In genomic region chr3:152554980-152555379, GRCh38 we compare ENCODE assay signal across 22 cellular contexts.
A peak's percentile ranks its signal among the peaks of the same experiment; 100 is the strongest.
DNase-seq lines count a peak whose midpoint lies in the region; ATAC-seq and TF ChIP-seq lines count a peak whose summit lies in the region.
"Had no signal": no experiment of that assay in that cellular context is flagged by ENCODE, and none has a peak within 500 bp of the region (broad histone marks: within the 10 kb centered on the region; RNA-seq: fewer than 3 reads in every experiment).

No MANE protein-coding gene starts in this region.

- intact Hi-C loops in esophagus muscularis mucosa (cut with DNase I), result no loop called here
- intact Hi-C loops in right cardiac atrium (cut with DNase I), result no loop called here
- intact Hi-C loops in thyroid gland (cut with DNase I), result no loop called here

- ATAC-seq in right cardiac atrium (peak; percentile 42 to 54), GM18511 (IDR thresholded peaks at IDR 0.05; ENCODE audit: unreplicated experiment) (no peak)
- ATAC-seq: activated CD8-positive, alpha-beta T cell treated with anti-CD3 and anti-CD28 coated beads, Interleukin-2, amount 10 ng/mL, durations not matched to agents 7 days and 5 days; activated T-cell treated with anti-CD3 and anti-CD28 coated beads, Interleukin-2, amount 50 U/mL, for 72 hours; right lobe of liver had no signal

- peak; percentile 7 for DNase-seq in NCI-H1105 treated with DMSO at 0.1 percent for 48 hours (lab: John Stamatoyannopoulos, UW)
- DNase-seq in NCI-H1105 (lab: John Stamatoyannopoulos, UW), result no peak
- no peak for DNase-seq in esophagus muscularis mucosa (ENCODE audit: extremely low spot score)
- peak in 1 of 3 donors; percentile 31 for DNase-seq in right cardiac atrium
- no peak for DNase-seq in thyroid gland
- DNase-seq in NCI-H748 treated with DMSO at 0.1 percent for 48 hours (lab: John Stamatoyannopoulos, UW), result no peak
- DNase-seq in GDM1 (lab: John Stamatoyannopoulos, UW), result no peak
- DNase-seq: activated CD8-positive, alpha-beta T cell treated with anti-CD3 and anti-CD28 coated beads, Interleukin-2, amount 10 ng/mL, durations not matched to agents 7 days and 5 days; activated naive CD8-positive, alpha-beta T cell treated with anti-CD3 and anti-CD28 coated beads, Interleukin-2, amount 10 ng/mL, durations not matched to agents 7 days and 5 days; activated T-cell treated with anti-CD3 and anti-CD28 coated beads, Interleukin-2, amount 50 U/mL, for 72 hours; CD4-positive, alpha-beta T cell; DMS79 treated with DMSO at 0.1 percent for 48 hours; KBM-7; NCI-H1417 treated with DMSO at 0.1 percent for 48 hours; NCI-H2227 treated with DMSO at 0.1 percent for 48 hours; right lobe of liver; stimulated activated CD4-positive, alpha-beta T cell treated with anti-CD3 and anti-CD28 coated beads, Interleukin-4, amount 100 ng/mL, for 4 hours; transverse colon had no signal

- no peak for TF ChIP-seq EP300 in esophagus muscularis mucosa (IDR thresholded peaks at IDR 0.05)

- H3K4me1 ChIP-seq in esophagus muscularis mucosa, result peaks cover 7 to 41% (median 22%) of the 10 kb centered on the region in 4 donors
- H3K4me1 ChIP-seq in right cardiac atrium (ENCODE audit: control insufficient read depth, insufficient read depth, low read length), result peaks cover 5% of the 10 kb centered on the region
- H3K4me1 ChIP-seq in thyroid gland, result peaks cover 5 to 23% of the 10 kb centered on the region in 2 donors
- H3K4me1 ChIP-seq: neural progenitor cell, right lobe of liver had no signal

- H3K27ac ChIP-seq in esophagus muscularis mucosa (replicated peaks in 1 of 4) (peak overlapping the region in 3 of 4 donors; percentile 20 to 60 (median 30)), right cardiac atrium (ENCODE audit: low read length) (peak overlapping the region; percentile 77), thyroid gland (peak overlapping the region in 2 of 3 donors; percentile 17 to 33)
- H3K27ac ChIP-seq: 22Rv1, neural progenitor cell, right lobe of liver, RWPE1, transverse colon had no signal

- no peak for TF ChIP-seq CTCF in esophagus muscularis mucosa (IDR thresholded peaks at IDR 0.05)
- no peak for TF ChIP-seq CTCF in thyroid gland (IDR thresholded peaks at IDR 0.05)

- no peak for TF ChIP-seq POLR2A in esophagus muscularis mucosa (IDR thresholded peaks at IDR 0.05; ENCODE audit: low read depth)
- TF ChIP-seq POLR2A in thyroid gland (IDR thresholded peaks at IDR 0.05), result no peak

- H3K36me3 ChIP-seq in esophagus muscularis mucosa (no peaks in the 10 kb centered on the region), thyroid gland (no peaks in the 10 kb centered on the region)
- H3K36me3 ChIP-seq: neural progenitor cell, right lobe of liver, transverse colon had no signal

- no peaks in the 10 kb centered on the region for H3K27me3 ChIP-seq in esophagus muscularis mucosa
- H3K27me3 ChIP-seq in right cardiac atrium (ENCODE audit: control insufficient read depth, insufficient read depth), result no peaks in the 10 kb centered on the region
- H3K27me3 ChIP-seq in thyroid gland, result no peaks in the 10 kb centered on the region
- H3K27me3 ChIP-seq: neural progenitor cell, right lobe of liver, transverse colon had no signal

- no peak overlapping the region for H3K4me3 ChIP-seq in esophagus muscularis mucosa
- H3K4me3 ChIP-seq in right cardiac atrium (ENCODE audit: low read length), result no peak overlapping the region
- H3K4me3 ChIP-seq in thyroid gland (replicated peaks in 1 of 3), result no peak overlapping the region
- H3K4me3 ChIP-seq: neural progenitor cell, right lobe of liver, transverse colon had no signal

- 58% methylated on average over 3 of the region's 3 CpGs for WGBS in esophagus muscularis mucosa
- 28% methylated on average over 3 of the region's 3 CpGs for WGBS in right cardiac atrium
- 59 to 71% methylated on average over 3 of the region's 3 CpGs for WGBS in thyroid gland, 2 donors

- no peaks in the 10 kb centered on the region for H3K9me3 ChIP-seq in esophagus muscularis mucosa
- no peaks in the 10 kb centered on the region for H3K9me3 ChIP-seq in right cardiac atrium (ENCODE audit: control insufficient read depth, low read length)
- H3K9me3 ChIP-seq in thyroid gland, result no peaks in the 10 kb centered on the region
- H3K9me3 ChIP-seq: right lobe of liver, transverse colon had no signal

Comparison
In these comparisons a context has a peak if more than half of its experiments do, and no peak if none do; other contexts are left out.
1. H3K27ac ChIP-seq: peak in every context shown above with its lines; median percentile 77 in right cardiac atrium; 30 in esophagus muscularis mucosa; 25 in thyroid gland.